ENCODE assay signal across 2 cellular contexts in genomic region chr1:110659559-110659958, GRCh38.
A peak's percentile ranks its signal among the peaks of the same experiment; 100 is the strongest.
TF ChIP-seq lines count a peak whose summit lies in the region.

No MANE protein-coding gene starts in this region.

TF ChIP-seq in HEK293, 187 proteins besides CTCF, POLR2A, EP300 and RAD21:
- TF ChIP-seq ZNF146 (tag by site-specific recombination; IDR thresholded peaks at IDR 0.05): peak; percentile 94
TF ChIP-seq in HEK293: peak in this region for 1; not testable (repeated sequence) for 186.

TF ChIP-seq in K562, 482 proteins besides CTCF, POLR2A, EP300 and RAD21:
- peak; percentile 64 for TF ChIP-seq ZNF146 (CRISPR knock-in tag; IDR thresholded peaks at IDR 0.05; ENCODE audit: unreplicated experiment)
